In genomic region chr9:17332129-17332528, GRCh38 we compare ENCODE assay signal across 27 cellular contexts.
"Had no signal": no experiment of that assay in that cellular context is flagged by ENCODE, and none has a peak within 500 bp of the region (broad histone marks: within the 10 kb centered on the region; RNA-seq: fewer than 3 reads in every experiment).

No MANE protein-coding gene starts in this region.

- H3K9me3 Mint-ChIP-seq: nephron; neural crest cell; stimulated activated naive CD8-positive, alpha-beta T cell treated with anti-CD3 and anti-CD28 coated beads, Interleukin-15, Interleukin-2, amounts not matched to agents 100 ng/mL and 50 ng/mL, for 24 hours had no signal

- ATAC-seq: heart right ventricle; left colon; left lung; lower lobe of right lung; naive thymus-derived CD8-positive, alpha-beta T cell; pancreas; psoas muscle; right cardiac atrium; sciatic nerve; stimulated activated effector memory CD8-positive, alpha-beta T cell treated with anti-CD3 and anti-CD28 coated beads, Interleukin-12 subunit alpha, Interleukin-12 subunit beta, amount 100 ng/mL, for 72 hours; upper lobe of right lung had no signal

- FAIRE-seq: kidney, urothelium cell line had no signal

- H3K27me3 Mint-ChIP-seq: naive thymus-derived CD8-positive, alpha-beta T cell; stimulated activated naive CD8-positive, alpha-beta T cell treated with anti-CD3 and anti-CD28 coated beads, Interleukin-15, Interleukin-2, amounts not matched to agents 100 ng/mL and 50 ng/mL, for 24 hours had no signal

- H3K4me3 Mint-ChIP-seq: naive thymus-derived CD8-positive, alpha-beta T cell; nephron; neural crest cell; stimulated activated effector memory CD8-positive, alpha-beta T cell treated with anti-CD3 and anti-CD28 coated beads, Interleukin-12 subunit alpha, Interleukin-12 subunit beta, amount 100 ng/mL, for 72 hours; stimulated activated naive CD8-positive, alpha-beta T cell treated with anti-CD3 and anti-CD28 coated beads, Interleukin-15, Interleukin-2, amounts not matched to agents 100 ng/mL and 50 ng/mL, for 24 hours had no signal

- H3K36me3 Mint-ChIP-seq: naive thymus-derived CD8-positive, alpha-beta T cell; stimulated activated effector memory CD8-positive, alpha-beta T cell treated with anti-CD3 and anti-CD28 coated beads, Interleukin-12 subunit alpha, Interleukin-12 subunit beta, amount 100 ng/mL, for 72 hours had no signal

- H3K4me1 Mint-ChIP-seq: naive thymus-derived CD8-positive, alpha-beta T cell; nephron; neural crest cell; stimulated activated effector memory CD8-positive, alpha-beta T cell treated with anti-CD3 and anti-CD28 coated beads, Interleukin-12 subunit alpha, Interleukin-12 subunit beta, amount 100 ng/mL, for 72 hours had no signal

- DNase-seq: heart right ventricle; kidney; left colon; left lung; lower lobe of right lung; mammary epithelial cell; mesenchymal stem cell; naive thymus-derived CD8-positive, alpha-beta T cell; nucleus accumbens; pancreas; posterior cingulate gyrus; psoas muscle; right cardiac atrium; stimulated activated CD4-positive, alpha-beta T cell treated with anti-CD3 and anti-CD28 coated beads, Interleukin-12 subunit alpha, Interleukin-12 subunit beta, amount 100 ng/mL, for 4 hours; stimulated activated CD4-positive, alpha-beta T cell treated with anti-CD3 and anti-CD28 coated beads, Interleukin-15, amount 100 ng/mL, for 24 hours; stimulated activated CD4-positive, alpha-beta T cell treated with anti-CD3 and anti-CD28 coated beads, Interleukin-2, amount 100 ng/mL, for 24 hours; stimulated activated CD4-positive, alpha-beta T cell treated with anti-CD3 and anti-CD28 coated beads, Interleukin-4, amount 100 ng/mL, for 1 hour; stimulated activated naive CD4-positive, alpha-beta T cell; tibial artery; trophoblast cell; upper lobe of right lung had no signal

- H3K27ac Mint-ChIP-seq: naive thymus-derived CD8-positive, alpha-beta T cell; nephron; stimulated activated effector memory CD8-positive, alpha-beta T cell treated with anti-CD3 and anti-CD28 coated beads, Interleukin-12 subunit alpha, Interleukin-12 subunit beta, amount 100 ng/mL, for 72 hours; stimulated activated naive CD8-positive, alpha-beta T cell treated with anti-CD3 and anti-CD28 coated beads, Interleukin-15, Interleukin-2, amounts not matched to agents 100 ng/mL and 50 ng/mL, for 24 hours had no signal
